In genomic region chr17:39462644-39463375, GRCh38 we compare ENCODE assay signal across 8 cellular contexts. TPM values are rescaled to one million over a fixed set of nuclear protein-coding genes. Genes with fewer than 3 reads are reported as not detected.
DNase-seq lines count a peak whose midpoint lies in the region; ATAC-seq, FAIRE-seq and TF ChIP-seq lines count a peak whose summit lies in the region.

No MANE protein-coding gene starts in this region.

- intact Hi-C loops in testis (cut with DNase I; ENCODE audit: low total_unique reads) = no loop called here

- no peaks in the 10 kb centered on the region for H3K27me3 ChIP-seq in bronchial epithelial cell (ENCODE audit: control insufficient read depth, insufficient read depth, low read length)
- no peaks in the 10 kb centered on the region for H3K27me3 ChIP-seq in liver (ENCODE audit: control insufficient read depth in 4 of 4, insufficient read depth in 4 of 4, low read length in 3 of 4)
- H3K27me3 ChIP-seq in testis = no peaks in the 10 kb centered on the region

- no peak for FAIRE-seq in bronchial epithelial cell (lab: Jason Lieb, UNC)

- H3K9me3 ChIP-seq in liver (ENCODE audit: control insufficient read depth in 4 of 4, low read length in 3 of 4) (no peaks in the 10 kb centered on the region), testis (no peaks in the 10 kb centered on the region)

- ATAC-seq in GM19328 (IDR thresholded peaks at IDR 0.05; ENCODE audit: unreplicated experiment) = no peak
- no peak for ATAC-seq in HG02973 (IDR thresholded peaks at IDR 0.05; ENCODE audit: unreplicated experiment)

- DNase-seq in EL = peak; percentile 15
- peak; percentile 68 for DNase-seq in NB4 (ENCODE audit: low read depth)
- peak; percentile 7 for DNase-seq in bronchial epithelial cell (ENCODE audit: low read depth)
- DNase-seq in testis = peak; percentile 27
- no peak for DNase-seq in NCI-H146 treated with DMSO at 0.1 percent for 48 hours (lab: John Stamatoyannopoulos, UW; ENCODE audit: unreplicated experiment)

- H3K4me1 ChIP-seq in liver (ENCODE audit: control insufficient read depth in 4 of 4, insufficient read depth in 4 of 4, low read length in 3 of 4) = peaks cover 6 to 34% (median 22%) of the 10 kb centered on the region in 4 donors
- H3K4me1 ChIP-seq in testis = peaks cover 14% of the 10 kb centered on the region

- H3K36me3 ChIP-seq in bronchial epithelial cell (ENCODE audit: control insufficient read depth, insufficient read depth, low read length) (no peaks in the 10 kb centered on the region), liver (ENCODE audit: control insufficient read depth in 4 of 4, insufficient read depth in 3 of 4, low read depth in 1 of 4, low read length in 3 of 4) (peaks cover 0 to 4% (median 0%) of the 10 kb centered on the region in 4 donors), testis (ENCODE audit: low read depth, missing control alignments) (no peaks in the 10 kb centered on the region)

- under 1% methylated on average over 27 of the region's 27 CpGs for WGBS in liver
- WGBS in testis, 2 donors = 0 to 1% methylated on average over 19 to 27 of the region's 27 CpGs

- no peak for TF ChIP-seq POLR2A in NB4 (IDR thresholded peaks at IDR 0.05; ENCODE audit: extremely low read depth, insufficient read length)
- TF ChIP-seq POLR2A in testis (IDR thresholded peaks at IDR 0.05) = no peak

- TF ChIP-seq RAD21 in liver (IDR thresholded peaks at IDR 0.05) = no peak

- H3K4me3 ChIP-seq in NB4 (ENCODE audit: low read depth, low read length) (peak overlapping the region; percentile 87), bronchial epithelial cell (ENCODE audit: low read depth, low read length) (peak overlapping the region; percentile 82), liver (ENCODE audit: low read depth in 1 of 3, low read length in 3 of 3) (peak overlapping the region; percentile 67 to 96 (median 69)), testis (peak overlapping the region; percentile 89 to 90)

- TF ChIP-seq CTCF in NB4 (IDR thresholded peaks at IDR 0.05; ENCODE audit: low read depth, low read length) = no peak
- TF ChIP-seq CTCF in bronchial epithelial cell (IDR thresholded peaks at IDR 0.05; ENCODE audit: insufficient read depth, low read length, severe bottlenecking) = no peak
- no peak for TF ChIP-seq CTCF in liver (IDR thresholded peaks at IDR 0.05; ENCODE audit: low read depth, low read length, missing input control)
- no peak for TF ChIP-seq CTCF in testis (IDR thresholded peaks at IDR 0.05)

- peak overlapping the region; percentile 51 to 76 for H3K9ac ChIP-seq in liver (ENCODE audit: low read depth in 1 of 2, low read length in 2 of 2)

- H3K27ac ChIP-seq in liver (ENCODE audit: low read depth in 1 of 2, low read length in 2 of 2) = peak overlapping the region; percentile 45 to 88
- H3K27ac ChIP-seq in testis = peak overlapping the region; percentile 93 to 96

TF ChIP-seq in liver, 16 proteins besides CTCF, POLR2A, EP300 and RAD21:
- no peak for TF ChIP-seq FOXA1 (IDR thresholded peaks at IDR 0.05)
- TF ChIP-seq REST (IDR thresholded peaks at IDR 0.05) = no peak
- no peak for TF ChIP-seq TAF1 (conservative IDR thresholded peaks at IDR 0.05)
- TF ChIP-seq, protein P1, sequence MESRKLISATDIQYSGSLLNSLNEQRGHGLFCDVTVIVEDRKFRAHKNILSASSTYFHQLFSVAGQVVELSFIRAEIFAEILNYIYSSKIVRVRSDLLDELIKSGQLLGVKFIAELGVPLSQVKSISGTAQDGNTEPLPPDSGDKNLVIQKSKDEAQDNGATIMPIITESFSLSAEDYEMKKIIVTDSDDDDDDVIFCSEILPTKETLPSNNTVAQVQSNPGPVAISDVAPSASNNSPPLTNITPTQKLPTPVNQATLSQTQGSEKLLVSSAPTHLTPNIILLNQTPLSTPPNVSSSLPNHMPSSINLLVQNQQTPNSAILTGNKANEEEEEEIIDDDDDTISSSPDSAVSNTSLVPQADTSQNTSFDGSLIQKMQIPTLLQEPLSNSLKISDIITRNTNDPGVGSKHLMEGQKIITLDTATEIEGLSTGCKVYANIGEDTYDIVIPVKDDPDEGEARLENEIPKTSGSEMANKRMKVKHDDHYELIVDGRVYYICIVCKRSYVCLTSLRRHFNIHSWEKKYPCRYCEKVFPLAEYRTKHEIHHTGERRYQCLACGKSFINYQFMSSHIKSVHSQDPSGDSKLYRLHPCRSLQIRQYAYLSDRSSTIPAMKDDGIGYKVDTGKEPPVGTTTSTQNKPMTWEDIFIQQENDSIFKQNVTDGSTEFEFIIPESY (IDR thresholded peaks at IDR 0.05) = no peak
- TF ChIP-seq HNF4A (conservative IDR thresholded peaks at IDR 0.05) = no peak
- no peak for TF ChIP-seq YY1 (IDR thresholded peaks at IDR 0.05)
- TF ChIP-seq SP1 (IDR thresholded peaks at IDR 0.05) = no peak
- no peak for TF ChIP-seq JUND (IDR thresholded peaks at IDR 0.05)
- TF ChIP-seq RXRA (IDR thresholded peaks at IDR 0.05) = no peak
- no peak for TF ChIP-seq FOXA2 (IDR thresholded peaks at IDR 0.05)
- TF ChIP-seq HNF4G (IDR thresholded peaks at IDR 0.05) = no peak
- no peak for TF ChIP-seq MAX (IDR thresholded peaks at IDR 0.05)
- TF ChIP-seq GABPA (IDR thresholded peaks at IDR 0.05 in 1 of 2, conservative IDR thresholded peaks at IDR 0.05 in 1 of 2) = no peak
- TF ChIP-seq, protein P2, sequence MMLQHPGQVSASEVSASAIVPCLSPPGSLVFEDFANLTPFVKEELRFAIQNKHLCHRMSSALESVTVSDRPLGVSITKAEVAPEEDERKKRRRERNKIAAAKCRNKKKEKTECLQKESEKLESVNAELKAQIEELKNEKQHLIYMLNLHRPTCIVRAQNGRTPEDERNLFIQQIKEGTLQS (IDR thresholded peaks at IDR 0.05) = no peak
- no peak for TF ChIP-seq EGR1 (IDR thresholded peaks at IDR 0.05; ENCODE audit: low read depth in 2 of 2)
- no peak for TF ChIP-seq NR2F2 (IDR thresholded peaks at IDR 0.05)
TF ChIP-seq in liver: peak in this region for 0.

RNA-seq across cellular contexts. Expression of gene CDK12, which starts 1.5 kb away (rescaled TPM):
- 19.7 and 24.3 TPM in 2 replicates for total RNA-seq in bronchial epithelial cell
- 10 to 100 TPM; 19.2 to 30.3 TPM for total RNA-seq in liver
- polyA plus RNA-seq in liver = 10 to 100 TPM in 1 of 2 donors, 1 to 10 TPM in 1; 7.5 to 10.8 TPM
- 100 to 1,000 TPM; 103 to 113 TPM for total RNA-seq in testis
- 60.3 TPM for polyA plus RNA-seq in testis (ENCODE audit: insufficient read depth, low read depth, low replicate concordance)

RNA-seq across cellular contexts. Expression of gene MED1, which starts 11.7 kb away (rescaled TPM):
- total RNA-seq in bronchial epithelial cell = 21.6 and 25.0 TPM in 2 replicates
- total RNA-seq in liver = 10 to 100 TPM; 12.0 to 19.3 TPM
- 1 to 10 TPM; 4.4 to 6.2 TPM for polyA plus RNA-seq in liver
- 10 to 100 TPM; 31.1 to 32.3 TPM for total RNA-seq in testis
- polyA plus RNA-seq in testis (ENCODE audit: insufficient read depth, low read depth, low replicate concordance) = 32.8 TPM
